ENCODE assay signal across 10 cellular contexts in genomic region chrX:2697306-2697705, GRCh38. TPM values are rescaled to one million over a fixed set of nuclear protein-coding genes. Genes with fewer than 3 reads are reported as not detected.
DNase-seq lines count a peak whose midpoint lies in the region; ATAC-seq and TF ChIP-seq lines count a peak whose summit lies in the region.
"Had no signal": no experiment of that assay in that cellular context is flagged by ENCODE, and none has a peak within 500 bp of the region (broad histone marks: within the 10 kb centered on the region; RNA-seq: fewer than 3 reads in every experiment).

No MANE protein-coding gene starts in this region.

- H3K27me3 Mint-ChIP-seq in nephron (ENCODE audit: low read depth) (no peaks in the 10 kb centered on the region), endodermal cell (ENCODE audit: insufficient read depth) (peaks cover 20% of the 10 kb centered on the region)

- H4K20me1 ChIP-seq in DOHH2 (ENCODE audit: control insufficient read depth, insufficient read depth, low read depth, low read length) = peaks cover 18% of the 10 kb centered on the region

- H3K36me3 ChIP-seq in DOHH2 (ENCODE audit: control insufficient read depth, low read length) (peaks cover 18% of the 10 kb centered on the region), adipocyte (ENCODE audit: control insufficient read depth, insufficient read depth, low read length, severe bottlenecking) (peaks cover 16% of the 10 kb centered on the region), endodermal cell (ENCODE audit: control insufficient read depth, insufficient read depth, low read length) (peaks cover 32% of the 10 kb centered on the region)
- H3K36me3 ChIP-seq: pancreas had no signal

- H3K27ac ChIP-seq in DOHH2 (ENCODE audit: low read depth, low read length) (no peak overlapping the region), endodermal cell (ENCODE audit: low read depth, low read length) (no peak overlapping the region)

- peaks cover 7% of the 10 kb centered on the region for H3F3A ChIP-seq in DOHH2 (ENCODE audit: control insufficient read depth, insufficient read depth)

- H3K9me3 Mint-ChIP-seq in nephron = no peaks in the 10 kb centered on the region
- no peaks in the 10 kb centered on the region for H3K9me3 Mint-ChIP-seq in endodermal cell

- H3K27me3 ChIP-seq in DOHH2 (ENCODE audit: control insufficient read depth, low read length) (no peaks in the 10 kb centered on the region), adipocyte (replicated peaks; ENCODE audit: control insufficient read depth, insufficient read depth, low read length) (no peaks in the 10 kb centered on the region), endodermal cell (ENCODE audit: control insufficient read depth, insufficient read depth, low read length, poor library complexity, severe bottlenecking) (peaks cover 16% of the 10 kb centered on the region)
- H3K27me3 ChIP-seq: pancreas had no signal

- H3K36me3 Mint-ChIP-seq in nephron (ENCODE audit: low read depth) (peaks cover 39% of the 10 kb centered on the region), endodermal cell (ENCODE audit: low read depth) (peaks cover 63% of the 10 kb centered on the region)

- H3K9me3 ChIP-seq in DOHH2 (ENCODE audit: control insufficient read depth, insufficient read depth, low read length) (no peaks in the 10 kb centered on the region), adipocyte (ENCODE audit: control insufficient read depth, low read length) (no peaks in the 10 kb centered on the region), endodermal cell (ENCODE audit: control insufficient read depth, low read length) (no peaks in the 10 kb centered on the region)
- H3K9me3 ChIP-seq: pancreas had no signal

- H3K9me2 ChIP-seq in DOHH2 (replicated peaks; ENCODE audit: control insufficient read depth, low read length) = no peaks in the 10 kb centered on the region

- peak overlapping the region; percentile 35 for H3K4me2 ChIP-seq in DOHH2 (ENCODE audit: low read length)

- DNase-seq in adipocyte (ENCODE audit: low read depth) (no peak), endodermal cell (no peak), iPS-NIHi11 (ENCODE audit: low spot score) (no peak), hypothalamus (lab: John Stamatoyannopoulos, UW) (no peak), H4 (ENCODE audit: low spot score) (no peak)
- DNase-seq: pancreas, SHP77 had no signal

- H3K4me3 ChIP-seq in DOHH2 (ENCODE audit: low read length) = no peak overlapping the region
- peak overlapping the region; percentile 18 for H3K4me3 ChIP-seq in adipocyte (ENCODE audit: low read length)
- H3K4me3 ChIP-seq in endodermal cell (ENCODE audit: low read length) = no peak overlapping the region
- H3K4me3 ChIP-seq: pancreas had no signal

- ATAC-seq in HG02885 (IDR thresholded peaks at IDR 0.05; ENCODE audit: poor library complexity, unreplicated experiment) = peak; percentile 2

- H3K4me3 Mint-ChIP-seq in nephron (peak overlapping the region in 1 of 3 experiments; percentile 77), endodermal cell (no peak overlapping the region)

- H3K9ac ChIP-seq in adipocyte (ENCODE audit: low read length) (no peak overlapping the region), endodermal cell (ENCODE audit: extremely low read depth, low read length, poor library complexity, severe bottlenecking) (no peak overlapping the region)

- TF ChIP-seq CTCF in DOHH2 (IDR thresholded peaks at IDR 0.05; ENCODE audit: low read depth, low read length, poor library complexity, severe bottlenecking) = no peak
- TF ChIP-seq CTCF in nephron (IDR thresholded peaks at IDR 0.05; ENCODE audit: unreplicated experiment in 3 of 3) = no peak
- no peak for TF ChIP-seq CTCF in endodermal cell (conservative IDR thresholded peaks at IDR 0.05)

- 97 to 98% methylated on average over 6 to 7 of the region's 7 CpGs for WGBS in endodermal cell (ENCODE audit: insufficient coverage in 1 of 2, insufficient read length in 1 of 2), 2 experiments

- peaks cover 98% of the 10 kb centered on the region for H3K79me2 ChIP-seq in DOHH2 (ENCODE audit: control insufficient read depth, low read length)

- H3K4me1 ChIP-seq in DOHH2 (ENCODE audit: control insufficient read depth, low read length) = peaks cover 81% of the 10 kb centered on the region
- H3K4me1 ChIP-seq in adipocyte (ENCODE audit: control insufficient read depth, insufficient read depth, low read length) = peaks cover 50% of the 10 kb centered on the region
- peaks cover 3% of the 10 kb centered on the region for H3K4me1 ChIP-seq in endodermal cell (ENCODE audit: control insufficient read depth, insufficient read depth, low read length)

- H3K27ac Mint-ChIP-seq in nephron (peak overlapping the region; percentile 5 to 48 (median 23)), endodermal cell (no peak overlapping the region)

- H3K4me1 Mint-ChIP-seq in nephron = peaks cover 78% of the 10 kb centered on the region
- peaks cover 29% of the 10 kb centered on the region for H3K4me1 Mint-ChIP-seq in endodermal cell

RNA-seq across cellular contexts. Expression of gene CD99, which starts 6.2 kb away (rescaled TPM):
- total RNA-seq in endodermal cell = 100 to 1,000 TPM; 314 to 397 TPM
- polyA plus RNA-seq in endodermal cell (2013, experiment 1 of 2) = 226 TPM
- 207 TPM for polyA plus RNA-seq in endodermal cell (2013, experiment 2 of 2)
- 289 and 391 TPM in 2 replicates for total RNA-seq in H4 (2014; rRNA removed; shearing (Covaris generic))

RNA-seq across cellular contexts. Expression of gene XG, which starts 54.5 kb away (rescaled TPM):
- total RNA-seq in endodermal cell = 1 to 10 TPM; 1.1 to 1.3 TPM
- not detected for polyA plus RNA-seq in endodermal cell (2013, experiment 1 of 2)
- not detected for polyA plus RNA-seq in endodermal cell (2013, experiment 2 of 2)
- 0.06 TPM in 1 of 2 replicates, not detected in the other for total RNA-seq in H4 (2014; rRNA removed; shearing (Covaris generic))
